ENCODE assay signal across 8 cellular contexts in genomic region chr11:73982595-73982989, GRCh38. TPM values are rescaled to one million over a fixed set of nuclear protein-coding genes. Genes with fewer than 3 reads are reported as not detected.
DNase-seq lines count a peak whose midpoint lies in the region; ATAC-seq and TF ChIP-seq lines count a peak whose summit lies in the region.

A gene with protein sequence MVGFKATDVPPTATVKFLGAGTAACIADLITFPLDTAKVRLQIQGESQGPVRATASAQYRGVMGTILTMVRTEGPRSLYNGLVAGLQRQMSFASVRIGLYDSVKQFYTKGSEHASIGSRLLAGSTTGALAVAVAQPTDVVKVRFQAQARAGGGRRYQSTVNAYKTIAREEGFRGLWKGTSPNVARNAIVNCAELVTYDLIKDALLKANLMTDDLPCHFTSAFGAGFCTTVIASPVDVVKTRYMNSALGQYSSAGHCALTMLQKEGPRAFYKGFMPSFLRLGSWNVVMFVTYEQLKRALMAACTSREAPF (minus strand): TSS chr11:73982843. CDS start chr11:73978378, 4,465 bp downstream.

- H3K27ac ChIP-seq in prostate gland (peak within 1 kb of the TSS; percentile 75 to 80), upper lobe of right lung (peak within 1 kb of the TSS; percentile 95)

- no peak for TF ChIP-seq CTCF in GM10248 (IDR thresholded peaks at IDR 0.05; ENCODE audit: control extremely low read depth, extremely low read depth, low read depth, missing control alignments)
- no peak for TF ChIP-seq CTCF in prostate gland (IDR thresholded peaks at IDR 0.05)
- TF ChIP-seq CTCF in upper lobe of right lung (IDR thresholded peaks at IDR 0.05) = no peak

- H3K4me3 ChIP-seq in prostate gland (peak within 1 kb of the TSS; percentile 48 to 50), upper lobe of right lung (peak within 1 kb of the TSS; percentile 62)

- CTCF ChIA-PET in GM10248 (lab: Yijun Ruan, JAX) = interaction anchor here (0.6 to 5.1 kb wide), 6 partner anchors 10 to 357 kb away, joined by 3 to 49 read pairs (median 4); no protein-coding TSS in a partner anchor

- H3K27ac Mint-ChIP-seq in activated naive CD8-positive, alpha-beta T cell treated with anti-CD3 and anti-CD28 coated beads, Interleukin-2, amount 50 U/mL, for 24 hours = peak within 1 kb of the TSS; percentile 97

- H3K36me3 ChIP-seq in prostate gland (no peaks in the 10 kb centered on the region), upper lobe of right lung (peaks cover 12% of the 10 kb centered on the region)

- ATAC-seq in HG02571 (IDR thresholded peaks at IDR 0.05; ENCODE audit: unreplicated experiment) (peak; percentile 56), left cardiac atrium (peak; percentile 91 to 96), upper lobe of right lung (peak; percentile 89)
- peak; percentile 70 for ATAC-seq in activated naive CD8-positive, alpha-beta T cell treated with anti-CD3 and anti-CD28 coated beads, Interleukin-2, amount 50 U/mL, for 24 hours

- DNase-seq in GM10248 (ENCODE audit: extremely low spot score) (peak; percentile 85), NCI-H1105 (lab: John Stamatoyannopoulos, UW) (peak; percentile 90), T follicular helper cell (ENCODE audit: low read depth) (peak; percentile 74), left cardiac atrium (peak; percentile 89), prostate gland (ENCODE audit: low spot score) (peak; percentile 72), upper lobe of right lung (peak; percentile 95)
- peak; percentile 91 for DNase-seq in activated naive CD8-positive, alpha-beta T cell treated with anti-CD3 and anti-CD28 coated beads, Interleukin-2, amount 50 U/mL, for 24 hours

- H3K4me1 Mint-ChIP-seq in activated naive CD8-positive, alpha-beta T cell treated with anti-CD3 and anti-CD28 coated beads, Interleukin-2, amount 50 U/mL, for 24 hours = peaks cover 71% of the 10 kb centered on the region

- H3K9me3 ChIP-seq in prostate gland (no peaks in the 10 kb centered on the region), upper lobe of right lung (no peaks in the 10 kb centered on the region)

- no peaks in the 10 kb centered on the region for H3K9me3 Mint-ChIP-seq in activated naive CD8-positive, alpha-beta T cell treated with anti-CD3 and anti-CD28 coated beads, Interleukin-2, amount 50 U/mL, for 24 hours

- H3K4me1 ChIP-seq in prostate gland (replicated peaks) = no peaks in the 10 kb centered on the region
- H3K4me1 ChIP-seq in upper lobe of right lung = peaks cover 37% of the 10 kb centered on the region

- intact Hi-C loops in left cardiac atrium (cut with DNase I) (no loop called here), prostate gland (cut with DNase I) (loop anchor here (5.0 kb wide), 1 partner anchor 345 kb away; no protein-coding TSS in a partner anchor), upper lobe of right lung (cut with DNase I) (no loop called here)

- H3K36me3 Mint-ChIP-seq in activated naive CD8-positive, alpha-beta T cell treated with anti-CD3 and anti-CD28 coated beads, Interleukin-2, amount 50 U/mL, for 24 hours (ENCODE audit: low read depth) = peaks cover 48% of the 10 kb centered on the region

- H3K27me3 ChIP-seq in prostate gland (replicated peaks; ENCODE audit: insufficient read depth) = no peaks in the 10 kb centered on the region
- H3K27me3 ChIP-seq in upper lobe of right lung = no peaks in the 10 kb centered on the region

- peak; percentile 32 for TF ChIP-seq POLR2A in prostate gland (IDR thresholded peaks at IDR 0.05)

- no peaks in the 10 kb centered on the region for H3K27me3 Mint-ChIP-seq in activated naive CD8-positive, alpha-beta T cell treated with anti-CD3 and anti-CD28 coated beads, Interleukin-2, amount 50 U/mL, for 24 hours

- peak within 1 kb of the TSS; percentile 91 for H3K4me3 Mint-ChIP-seq in activated naive CD8-positive, alpha-beta T cell treated with anti-CD3 and anti-CD28 coated beads, Interleukin-2, amount 50 U/mL, for 24 hours

- WGBS in prostate gland = 2% methylated on average over 31 of the region's 43 CpGs

- POLR2A ChIA-PET in GM10248 (lab: Yijun Ruan, JAX) = interaction anchor here (0.6 to 3.8 kb wide), 10 partner anchors 9 to 188 kb away, joined by 3 to 21 read pairs (median 4); partner anchors contain the start of genes C2CD3, DNAJB13 and PPME1

RNA-seq across cellular contexts. Expression of the gene that starts here (rescaled TPM):
- total RNA-seq in left cardiac atrium (10 to 100 TPM; 21.6 to 30.2 TPM), prostate gland (10 to 100 TPM; 13.6 to 23.1 TPM), upper lobe of right lung (56.3 TPM)

Comparison
In these comparisons a context has a peak if more than half of its experiments do, and no peak if none do; other contexts are left out.
1. Peak in every context shown above with its lines: DNase-seq, ATAC-seq, H3K4me3 ChIP-seq and H3K27ac ChIP-seq.